In the genomic region with DNA sequence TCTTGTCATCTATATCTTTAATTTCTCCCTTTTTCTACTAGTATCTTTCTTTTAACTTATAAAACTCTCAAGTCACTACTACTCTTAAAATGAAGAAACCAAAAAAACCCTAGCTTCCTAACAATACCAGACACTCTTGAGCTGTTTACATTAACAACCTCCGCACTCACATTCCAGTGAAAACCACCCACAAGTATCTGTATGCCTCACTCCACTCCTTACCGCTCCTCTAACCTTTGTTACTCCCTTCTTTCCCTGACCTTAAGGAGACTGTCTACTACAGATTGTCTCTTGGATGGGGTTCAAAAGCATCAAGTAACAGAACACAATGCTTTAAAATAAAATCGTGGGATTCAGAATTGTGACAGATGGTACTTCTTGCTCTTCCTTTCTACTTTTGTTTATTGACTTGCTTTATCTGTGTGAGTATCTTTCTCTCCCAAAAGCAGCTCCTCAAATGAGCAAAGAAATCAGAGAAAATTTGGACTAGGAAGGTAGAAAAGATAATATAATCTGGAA, we compare ENCODE assay signal across 16 cellular contexts.
A peak's percentile ranks its signal among the peaks of the same experiment; 100 is the strongest.
DNase-seq lines count a peak whose midpoint lies in the region; ATAC-seq, FAIRE-seq and TF ChIP-seq lines count a peak whose summit lies in the region.
"Had no signal": no experiment of that assay in that cellular context is flagged by ENCODE, and none has a peak within 500 bp of the region (broad histone marks: within the 10 kb centered on the region; RNA-seq: fewer than 3 reads in every experiment).

No MANE protein-coding gene starts in this region.

- peak overlapping the region; percentile 16 for H3K27ac Mint-ChIP-seq in activated naive CD8-positive, alpha-beta T cell treated with anti-CD3 and anti-CD28 coated beads, Interleukin-2, amount 50 U/mL, for 24 hours
- no peak overlapping the region for H3K27ac Mint-ChIP-seq in activated naive CD8-positive, alpha-beta T cell treated with anti-CD3 and anti-CD28 coated beads for 36 hours
- H3K27ac Mint-ChIP-seq: activated CD4-positive, alpha-beta T cell treated with anti-CD3 and anti-CD28 coated beads, Interleukin-2, amount 10 ng/mL, durations not matched to agents 7 days and 5 days; activated naive CD4-positive, alpha-beta T cell treated with anti-CD3 and anti-CD28 coated beads for 36 hours had no signal

- TF ChIP-seq CTCF in astrocyte of the cerebellum (IDR thresholded peaks at IDR 0.05; ENCODE audit: low read depth, low read length, missing control alignments) = no peak

- no peak overlapping the region for H3K4me3 Mint-ChIP-seq in activated naive CD8-positive, alpha-beta T cell treated with anti-CD3 and anti-CD28 coated beads, Interleukin-2, amount 50 U/mL, for 24 hours
- no peak overlapping the region for H3K4me3 Mint-ChIP-seq in activated naive CD8-positive, alpha-beta T cell treated with anti-CD3 and anti-CD28 coated beads for 36 hours
- H3K4me3 Mint-ChIP-seq: activated CD4-positive, alpha-beta T cell treated with anti-CD3 and anti-CD28 coated beads, Interleukin-2, amount 10 ng/mL, durations not matched to agents 7 days and 5 days; activated naive CD4-positive, alpha-beta T cell treated with anti-CD3 and anti-CD28 coated beads for 36 hours had no signal

- DNase-seq in activated naive CD8-positive, alpha-beta T cell treated with anti-CD3 and anti-CD28 coated beads, Interleukin-2, amount 50 U/mL, for 24 hours = no peak
- no peak for DNase-seq in activated naive CD8-positive, alpha-beta T cell treated with anti-CD3 and anti-CD28 coated beads for 36 hours
- DNase-seq in astrocyte of the cerebellum (ENCODE audit: low read depth) (peak; percentile 57), iPS-NIHi7 (ENCODE audit: extremely low spot score) (peak; percentile 11), urothelium cell line (ENCODE audit: low spot score) (peak; percentile 9), HPDE6-E6E7 (ENCODE audit: extremely low spot score) (no peak)
- DNase-seq: activated CD4-positive, alpha-beta T cell treated with anti-CD3 and anti-CD28 coated beads, Interleukin-2, amount 10 ng/mL, durations not matched to agents 7 days and 5 days; activated naive CD4-positive, alpha-beta T cell treated with anti-CD3 and anti-CD28 coated beads for 36 hours; DMS53; Karpas-422; NCI-H2107; right cardiac atrium; SW 1271; thyroid gland had no signal

- FAIRE-seq in urothelium cell line (lab: Jason Lieb, UNC) = no peak

- no peaks in the 10 kb centered on the region for H3K27me3 Mint-ChIP-seq in activated naive CD8-positive, alpha-beta T cell treated with anti-CD3 and anti-CD28 coated beads, Interleukin-2, amount 50 U/mL, for 24 hours
- H3K27me3 Mint-ChIP-seq in activated naive CD8-positive, alpha-beta T cell treated with anti-CD3 and anti-CD28 coated beads for 36 hours = no peaks in the 10 kb centered on the region
- H3K27me3 Mint-ChIP-seq: activated CD4-positive, alpha-beta T cell treated with anti-CD3 and anti-CD28 coated beads, Interleukin-2, amount 10 ng/mL, durations not matched to agents 7 days and 5 days had no signal

- no peak for ATAC-seq in activated naive CD8-positive, alpha-beta T cell treated with anti-CD3 and anti-CD28 coated beads, Interleukin-2, amount 50 U/mL, for 24 hours
- ATAC-seq in HG02571 (IDR thresholded peaks at IDR 0.05; ENCODE audit: unreplicated experiment) (no peak), GM18868 (IDR thresholded peaks at IDR 0.05; ENCODE audit: unreplicated experiment) (no peak)
- ATAC-seq: right cardiac atrium had no signal

- H3K36me3 Mint-ChIP-seq in activated naive CD8-positive, alpha-beta T cell treated with anti-CD3 and anti-CD28 coated beads, Interleukin-2, amount 50 U/mL, for 24 hours (ENCODE audit: low read depth) = peaks cover 49% of the 10 kb centered on the region
- peaks cover 40% of the 10 kb centered on the region for H3K36me3 Mint-ChIP-seq in activated naive CD8-positive, alpha-beta T cell treated with anti-CD3 and anti-CD28 coated beads for 36 hours

- H3K4me3 ChIP-seq in astrocyte of the cerebellum (ENCODE audit: low read depth, low read length) = no peak overlapping the region
- H3K4me3 ChIP-seq: thyroid gland had no signal

- no peaks in the 10 kb centered on the region for H3K4me1 Mint-ChIP-seq in activated naive CD8-positive, alpha-beta T cell treated with anti-CD3 and anti-CD28 coated beads, Interleukin-2, amount 50 U/mL, for 24 hours
- peaks cover 4% of the 10 kb centered on the region for H3K4me1 Mint-ChIP-seq in activated naive CD8-positive, alpha-beta T cell treated with anti-CD3 and anti-CD28 coated beads for 36 hours

- no peaks in the 10 kb centered on the region for H3K9me3 Mint-ChIP-seq in activated naive CD8-positive, alpha-beta T cell treated with anti-CD3 and anti-CD28 coated beads, Interleukin-2, amount 50 U/mL, for 24 hours
- no peaks in the 10 kb centered on the region for H3K9me3 Mint-ChIP-seq in activated naive CD8-positive, alpha-beta T cell treated with anti-CD3 and anti-CD28 coated beads for 36 hours
- H3K9me3 Mint-ChIP-seq: activated CD4-positive, alpha-beta T cell treated with anti-CD3 and anti-CD28 coated beads, Interleukin-2, amount 10 ng/mL, durations not matched to agents 7 days and 5 days; activated naive CD4-positive, alpha-beta T cell treated with anti-CD3 and anti-CD28 coated beads for 36 hours had no signal

- in situ Hi-C loops in astrocyte of the cerebellum (cut with HindIII; ENCODE audit: low sequenced_read_pairs) = no loop called here

Comparison
In these comparisons a context has a peak if more than half of its experiments do, and no peak if none do; other contexts are left out.
1. DNase-seq: peak in astrocyte of the cerebellum (single experiment), iPS-NIHi7 (single experiment) and urothelium cell line (single experiment); none in activated naive CD8-positive, alpha-beta T cell treated with anti-CD3 and anti-CD28 coated beads, Interleukin-2, amount 50 U/mL, for 24 hours (single experiment), activated naive CD8-positive, alpha-beta T cell treated with anti-CD3 and anti-CD28 coated beads for 36 hours (single experiment) and HPDE6-E6E7 (single experiment).